8 cellular contexts compared by ENCODE assay signal in the genomic region with DNA sequence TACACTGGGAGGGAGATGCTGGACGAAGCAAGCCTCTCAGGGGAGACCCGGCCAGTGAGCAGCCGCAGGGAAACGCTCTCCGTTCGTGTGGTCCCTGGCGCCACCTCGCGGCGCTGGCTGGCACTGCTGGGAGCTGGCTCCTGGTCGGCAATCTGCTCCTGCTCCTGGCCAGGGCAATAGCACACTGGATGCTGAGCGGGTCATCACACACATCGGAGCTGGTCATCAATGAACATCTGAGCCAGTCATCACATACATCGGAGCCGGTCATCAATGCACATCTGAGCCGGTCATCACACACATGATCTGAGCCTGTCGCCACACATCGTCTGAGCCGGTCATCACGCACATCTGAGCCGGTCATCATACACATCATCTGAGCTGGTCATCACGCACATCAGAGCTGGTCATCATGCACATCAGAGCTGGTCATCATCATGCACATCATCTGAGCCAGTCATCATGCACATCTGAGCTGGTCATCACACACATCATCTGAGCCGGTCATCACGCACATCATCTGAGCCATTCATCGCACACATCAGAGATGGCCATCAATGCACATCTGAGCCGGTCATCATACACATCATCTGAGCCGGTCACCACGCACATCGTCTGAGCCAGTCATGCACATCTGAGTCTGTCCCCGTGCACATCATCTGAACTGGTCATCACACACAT.
DNase-seq lines count a peak whose midpoint lies in the region; ATAC-seq, FAIRE-seq and TF ChIP-seq lines count a peak whose summit lies in the region.

No MANE protein-coding gene starts in this region.

- H4K20me1 ChIP-seq in Loucy (ENCODE audit: insufficient read depth, low read length, poor library complexity, severe bottlenecking) = no peaks in the 10 kb centered on the region

- H3K4me2 ChIP-seq in Loucy (ENCODE audit: low read depth, low read length, poor library complexity, severe bottlenecking) = no peak overlapping the region

- no peaks in the 10 kb centered on the region for H3F3A ChIP-seq in Loucy (ENCODE audit: low read depth)

- H3K79me2 ChIP-seq in Loucy (ENCODE audit: insufficient read depth, low read length) = no peaks in the 10 kb centered on the region

- no peak overlapping the region for H2AFZ ChIP-seq in Loucy (ENCODE audit: low read length)

- no peaks in the 10 kb centered on the region for H3K9me2 ChIP-seq in Loucy (replicated peaks; ENCODE audit: low read depth, low read length)

- H3K4me3 ChIP-seq in Loucy (ENCODE audit: low read length, poor library complexity, severe bottlenecking) (no peak overlapping the region), SJCRH30 (no peak overlapping the region), tibial artery (no peak overlapping the region)

- peak; percentile 69 for ATAC-seq in omental fat pad (ENCODE audit: low FRiP score)
- no peak for ATAC-seq in GM19452 (IDR thresholded peaks at IDR 0.05; ENCODE audit: unreplicated experiment)

- H3K36me3 ChIP-seq in Loucy (ENCODE audit: insufficient read depth, low read length) = no peaks in the 10 kb centered on the region
- no peaks in the 10 kb centered on the region for H3K36me3 ChIP-seq in SJCRH30
- H3K36me3 ChIP-seq in tibial artery = no peaks in the 10 kb centered on the region

- H3K4me1 ChIP-seq in Loucy (ENCODE audit: insufficient read depth, low read length, poor library complexity, severe bottlenecking) = no peaks in the 10 kb centered on the region
- H3K4me1 ChIP-seq in SJCRH30 = peaks cover 15% of the 10 kb centered on the region
- peaks cover 0 to 11% (median 2%) of the 10 kb centered on the region in 4 donors for H3K4me1 ChIP-seq in tibial artery

- no peak overlapping the region for H3K27ac ChIP-seq in SJCRH30
- no peak overlapping the region for H3K27ac ChIP-seq in tibial artery

- peak; percentile 58 for DNase-seq in EH (ENCODE audit: low read depth)
- peak; percentile 83 to 92 for DNase-seq in SJCRH30
- DNase-seq in activated naive CD4-positive, alpha-beta T cell (lab: John Stamatoyannopoulos, UW) = peak; percentile 25 to 66 (median 54)
- peak; percentile 73 to 86 for DNase-seq in frontal cortex (ENCODE audit: low spot score in 2 of 2)
- peak; percentile 88 for DNase-seq in omental fat pad (ENCODE audit: low spot score)
- DNase-seq in tibial artery = peak; percentile 80 to 86

- no peak for FAIRE-seq in frontal cortex (lab: Jason Lieb, UNC)

- H3K9me3 ChIP-seq in Loucy (ENCODE audit: insufficient read depth, low read depth, low read length) = no peaks in the 10 kb centered on the region
- no peaks in the 10 kb centered on the region for H3K9me3 ChIP-seq in SJCRH30 (replicated peaks)
- no peaks in the 10 kb centered on the region for H3K9me3 ChIP-seq in tibial artery

- intact Hi-C loops in tibial artery (cut with DNase I; ENCODE audit: low total_unique reads) = loop anchor here (2.0 kb wide), 1 partner anchor 307 kb away; no protein-coding TSS in a partner anchor

- H3K27me3 ChIP-seq in Loucy (ENCODE audit: insufficient read depth, low read length, poor library complexity, severe bottlenecking) = no peaks in the 10 kb centered on the region
- H3K27me3 ChIP-seq in SJCRH30 = peaks cover 52% of the 10 kb centered on the region
- H3K27me3 ChIP-seq in tibial artery = peaks cover 0 to 95% of the 10 kb centered on the region in 2 donors

- H3K9ac ChIP-seq in Loucy (ENCODE audit: low read depth, low read length, poor library complexity, severe bottlenecking) = no peak overlapping the region

- TF ChIP-seq CTCF in Loucy (conservative IDR thresholded peaks at IDR 0.05; ENCODE audit: low read length) = peak; percentile 92
- peak in 1 of 3 donors; percentile 67 for TF ChIP-seq CTCF in omental fat pad (IDR thresholded peaks at IDR 0.05)
- peak; percentile 91 to 98 for TF ChIP-seq CTCF in tibial artery (IDR thresholded peaks at IDR 0.05)
